Comparison of ENCODE assay signal across 8 cellular contexts in genomic region chr1:17768651-17769241, GRCh38. TPM values are rescaled to one million over a fixed set of nuclear protein-coding genes. Genes with fewer than 3 reads are reported as not detected.
A peak's percentile ranks its signal among the peaks of the same experiment; 100 is the strongest.
DNase-seq lines count a peak whose midpoint lies in the region; TF ChIP-seq lines count a peak whose summit lies in the region.
"Had no signal": no experiment of that assay in that cellular context is flagged by ENCODE, and none has a peak within 500 bp of the region (broad histone marks: within the 10 kb centered on the region; RNA-seq: fewer than 3 reads in every experiment).

No MANE protein-coding gene starts in this region.

- no peak overlapping the region for H3K4me3 ChIP-seq in uterus

- peak overlapping the region in 1 of 2 donors; percentile 21 for H3K27ac ChIP-seq in uterus

- no peak for TF ChIP-seq POLR2A in uterus (IDR thresholded peaks at IDR 0.05)

- no peak for TF ChIP-seq CTCF in chondrocyte (IDR thresholded peaks at IDR 0.05)
- no peak for TF ChIP-seq CTCF in uterus (IDR thresholded peaks at IDR 0.05)

- H3K27ac Mint-ChIP-seq in chondrocyte (ENCODE audit: unreplicated experiment), result peak overlapping the region; percentile 60
- H3K27ac Mint-ChIP-seq in activated CD4-positive, alpha-beta T cell treated with anti-CD3 and anti-CD28 coated beads, Interleukin-2, amount 10 ng/mL, durations not matched to agents 24 days and 14 days, result no peak overlapping the region
- no peak overlapping the region for H3K27ac Mint-ChIP-seq in activated naive CD8-positive, alpha-beta T cell treated with anti-CD3 and anti-CD28 coated beads for 36 hours

- intact Hi-C loops in uterus (cut with DNase I; ENCODE audit: low total_unique reads), result no loop called here
- intact Hi-C loops in activated CD4-positive, alpha-beta T cell treated with anti-CD3 and anti-CD28 coated beads, Interleukin-2, amount 10 ng/mL, durations not matched to agents 24 days and 14 days (cut with micrococcal nuclease), result no loop called here

- no peaks in the 10 kb centered on the region for H3K27me3 ChIP-seq in uterus

- H3K27me3 Mint-ChIP-seq in chondrocyte (ENCODE audit: low read depth), result peaks cover 4% of the 10 kb centered on the region
- no peaks in the 10 kb centered on the region for H3K27me3 Mint-ChIP-seq in activated CD4-positive, alpha-beta T cell treated with anti-CD3 and anti-CD28 coated beads, Interleukin-2, amount 10 ng/mL, durations not matched to agents 24 days and 14 days
- peaks cover 8% of the 10 kb centered on the region for H3K27me3 Mint-ChIP-seq in activated naive CD8-positive, alpha-beta T cell treated with anti-CD3 and anti-CD28 coated beads for 36 hours

- H3K4me3 Mint-ChIP-seq in chondrocyte (ENCODE audit: unreplicated experiment), result no peak overlapping the region
- no peak overlapping the region for H3K4me3 Mint-ChIP-seq in activated CD4-positive, alpha-beta T cell treated with anti-CD3 and anti-CD28 coated beads, Interleukin-2, amount 10 ng/mL, durations not matched to agents 24 days and 14 days
- no peak overlapping the region for H3K4me3 Mint-ChIP-seq in activated naive CD8-positive, alpha-beta T cell treated with anti-CD3 and anti-CD28 coated beads for 36 hours

- no peaks in the 10 kb centered on the region for H3K9me3 Mint-ChIP-seq in chondrocyte (ENCODE audit: low read depth)
- H3K9me3 Mint-ChIP-seq in activated CD4-positive, alpha-beta T cell treated with anti-CD3 and anti-CD28 coated beads, Interleukin-2, amount 10 ng/mL, durations not matched to agents 24 days and 14 days, result no peaks in the 10 kb centered on the region
- no peaks in the 10 kb centered on the region for H3K9me3 Mint-ChIP-seq in activated naive CD8-positive, alpha-beta T cell treated with anti-CD3 and anti-CD28 coated beads for 36 hours

- H3K36me3 Mint-ChIP-seq in chondrocyte (ENCODE audit: low read depth), result no peaks in the 10 kb centered on the region
- no peaks in the 10 kb centered on the region for H3K36me3 Mint-ChIP-seq in activated CD4-positive, alpha-beta T cell treated with anti-CD3 and anti-CD28 coated beads, Interleukin-2, amount 10 ng/mL, durations not matched to agents 24 days and 14 days (ENCODE audit: low read depth)
- no peaks in the 10 kb centered on the region for H3K36me3 Mint-ChIP-seq in activated naive CD8-positive, alpha-beta T cell treated with anti-CD3 and anti-CD28 coated beads for 36 hours

- peaks cover 19% of the 10 kb centered on the region for H3K4me1 Mint-ChIP-seq in chondrocyte (ENCODE audit: low read depth)
- H3K4me1 Mint-ChIP-seq in activated CD4-positive, alpha-beta T cell treated with anti-CD3 and anti-CD28 coated beads, Interleukin-2, amount 10 ng/mL, durations not matched to agents 24 days and 14 days, result no peaks in the 10 kb centered on the region
- H3K4me1 Mint-ChIP-seq in activated naive CD8-positive, alpha-beta T cell treated with anti-CD3 and anti-CD28 coated beads for 36 hours, result no peaks in the 10 kb centered on the region

- H3K9me3 ChIP-seq in uterus, result no peaks in the 10 kb centered on the region

- DNase-seq in HS-5 (ENCODE audit: low read depth) (peak; percentile 74), chondrocyte (ENCODE audit: low spot score) (no peak), kidney tubule cell (ENCODE audit: low spot score) (peak; percentile 84), uterus (peak; percentile 50 to 63)
- DNase-seq in activated CD4-positive, alpha-beta T cell treated with anti-CD3 and anti-CD28 coated beads, Interleukin-2, amount 10 ng/mL, durations not matched to agents 24 days and 14 days, result no peak
- DNase-seq in activated naive CD8-positive, alpha-beta T cell treated with anti-CD3 and anti-CD28 coated beads for 36 hours, result no peak
- no peak for DNase-seq in activated CD8-positive, alpha-beta memory T cell treated with anti-CD3 and anti-CD28 coated beads for 24 hours
- DNase-seq: activated T-cell treated with anti-CD3 and anti-CD28 coated beads for 4 hours had no signal

- H3K4me1 ChIP-seq in uterus, result no peaks in the 10 kb centered on the region

- H3K36me3 ChIP-seq in uterus, result no peaks in the 10 kb centered on the region

RNA-seq across cellular contexts. Expression of gene ACTL8, which starts 13.6 kb away (rescaled TPM):
- total RNA-seq in chondrocyte (not detected in 3 replicates), uterus (not detected)
- total RNA-seq in activated CD4-positive, alpha-beta T cell treated with anti-CD3 and anti-CD28 coated beads, Interleukin-2, amount 10 ng/mL, durations not matched to agents 24 days and 14 days, result not detected in 2 replicates
- total RNA-seq in activated naive CD8-positive, alpha-beta T cell treated with anti-CD3 and anti-CD28 coated beads for 36 hours, result not detected

Comparison
In these comparisons a context has a peak if more than half of its experiments do, and no peak if none do; other contexts are left out.
1. DNase-seq: peak in HS-5 (single experiment), kidney tubule cell (single experiment) and uterus (2 of 2); none in chondrocyte (single experiment), activated CD4-positive, alpha-beta T cell treated with anti-CD3 and anti-CD28 coated beads, Interleukin-2, amount 10 ng/mL, durations not matched to agents 24 days and 14 days (single experiment), activated naive CD8-positive, alpha-beta T cell treated with anti-CD3 and anti-CD28 coated beads for 36 hours (single experiment) and activated CD8-positive, alpha-beta memory T cell treated with anti-CD3 and anti-CD28 coated beads for 24 hours (single experiment).